ENCODE assay signal across 17 cellular contexts in genomic region chr21:17334478-17334877, GRCh38.
A peak's percentile ranks its signal among the peaks of the same experiment; 100 is the strongest.
DNase-seq lines count a peak whose midpoint lies in the region; TF ChIP-seq lines count a peak whose summit lies in the region.
"Had no signal": no experiment of that assay in that cellular context is flagged by ENCODE, and none has a peak within 500 bp of the region (broad histone marks: within the 10 kb centered on the region; RNA-seq: fewer than 3 reads in every experiment).

No MANE protein-coding gene starts in this region.

- no peaks in the 10 kb centered on the region for H3K27me3 ChIP-seq in SK-N-SH (ENCODE audit: insufficient read depth)
- H3K27me3 ChIP-seq: BLaER1, SJSA1 had no signal

- WGBS in SK-N-SH (ENCODE audit: low lambda C conversion rate): 4% methylated on average over 3 of the region's 3 CpGs

- H3K9ac ChIP-seq in SK-N-SH: no peak overlapping the region
- H3K9ac ChIP-seq: BLaER1 had no signal

- TF ChIP-seq CTCF in LNCaP clone FGC (IDR thresholded peaks at IDR 0.05; ENCODE audit: control insufficient read depth, extremely low read depth, insufficient read depth) (no peak), SK-N-SH (IDR thresholded peaks at IDR 0.05) (no peak)

- intact Hi-C loops in posterior vena cava (cut with DNase I): no loop called here

- CTCF ChIA-PET in SK-N-SH (lab: Yijun Ruan, JAX): interaction anchor here (1.2 kb wide), 1 partner anchor 53 kb away, joined by 3 read pairs; no protein-coding TSS in a partner anchor

- no peaks in the 10 kb centered on the region for H3K36me3 ChIP-seq in SK-N-SH (replicated peaks in 1 of 2; ENCODE audit: control insufficient read depth in 1 of 2, insufficient read depth in 2 of 2, low read length in 1 of 2)
- H3K36me3 ChIP-seq: BLaER1, SJSA1 had no signal

- H3K4me3 ChIP-seq in LNCaP clone FGC (ENCODE audit: low read depth, low read length) (no peak overlapping the region), SK-N-SH (ENCODE audit: low read depth in 2 of 2, low read length in 1 of 2) (no peak overlapping the region)
- H3K4me3 ChIP-seq: A549, BLaER1, SJSA1 had no signal

- H3K9me2 ChIP-seq in SK-N-SH: no peaks in the 10 kb centered on the region

- H3K9me3 ChIP-seq in SK-N-SH: no peaks in the 10 kb centered on the region
- H3K9me3 ChIP-seq: A549, BLaER1, SJSA1 had no signal

- no peaks in the 10 kb centered on the region for H4K20me1 ChIP-seq in SK-N-SH (ENCODE audit: insufficient read depth)
- H4K20me1 ChIP-seq: BLaER1 had no signal

- no peak overlapping the region for H3K4me2 ChIP-seq in SK-N-SH
- H3K4me2 ChIP-seq: A549, BLaER1 had no signal

- TF ChIP-seq EP300 in SK-N-SH (IDR thresholded peaks at IDR 0.05; ENCODE audit: borderline replicate concordance in 1 of 2, low read depth in 1 of 2, low read length in 1 of 2): peak in 1 of 2 experiments; percentile 87; a peak in 2 of 4 replicates

- DNase-seq in NCI-H2171 treated with DMSO at 0.1 percent for 48 hours (lab: John Stamatoyannopoulos, UW) (peak; percentile 9), NCI-H2171 (lab: John Stamatoyannopoulos, UW) (no peak), LNCaP clone FGC (ENCODE audit: low read depth) (peak; percentile 26), NCI-H187 (lab: John Stamatoyannopoulos, UW) (peak; percentile 40 to 65), SK-N-SH (peak; percentile 67), posterior vena cava (ENCODE audit: low spot score) (no peak), NCI-H1048 (lab: John Stamatoyannopoulos, UW) (no peak), erythroblast (lab: John Stamatoyannopoulos, UW) (no peak)
- DNase-seq: CD4-positive, alpha-beta memory T cell; KBM-7; NCI-H446 treated with DMSO at 0.1 percent for 48 hours; NCI-H774; SW 1271; T-helper 2 cell had no signal

- TF ChIP-seq RAD21 in SK-N-SH (IDR thresholded peaks at IDR 0.05; ENCODE audit: low read length): peak; percentile 18; the same call in 1 of the 2 replicates

- no peaks in the 10 kb centered on the region for H3K79me2 ChIP-seq in SK-N-SH (ENCODE audit: insufficient read depth)

- H3K27ac ChIP-seq in SK-N-SH (ENCODE audit: low read depth in 2 of 2, low read length in 1 of 2): peak overlapping the region in 1 of 2 experiments; percentile 81; a peak in 2 of 4 replicates
- H3K27ac ChIP-seq: A549, BLaER1, SJSA1 had no signal

- H2AFZ ChIP-seq in SK-N-SH (ENCODE audit: low read depth): no peak overlapping the region

- POLR2A ChIA-PET in SK-N-SH (lab: Yijun Ruan, JAX): no interaction called here

- H3F3A ChIP-seq in SK-N-SH (replicated peaks; ENCODE audit: insufficient read depth): no peaks in the 10 kb centered on the region

- H3K4me1 ChIP-seq in SK-N-SH (ENCODE audit: control insufficient read depth in 1 of 2, insufficient read depth in 2 of 2, low read depth in 1 of 2, low read length in 1 of 2): no peaks in the 10 kb centered on the region; a peak in 2 of 4 replicates
- H3K4me1 ChIP-seq: A549, BLaER1, SJSA1 had no signal

- TF ChIP-seq POLR2A in erythroblast (IDR thresholded peaks at IDR 0.05; ENCODE audit: low read length): no peak

TF ChIP-seq in SK-N-SH, 30 proteins besides CTCF, POLR2A, EP300 and RAD21:
- TF ChIP-seq REST (IDR thresholded peaks at IDR 0.05; ENCODE audit: low read depth, low read length): no peak
- no peak for TF ChIP-seq USF2 (IDR thresholded peaks at IDR 0.05; ENCODE audit: borderline replicate concordance, low read depth, low read length)
- no peak for TF ChIP-seq RXRA (IDR thresholded peaks at IDR 0.05; ENCODE audit: borderline replicate concordance, low read depth)
- TF ChIP-seq PBX3 (IDR thresholded peaks at IDR 0.05): no peak
- peak; percentile 57 for TF ChIP-seq CHD2 (IDR thresholded peaks at IDR 0.05; ENCODE audit: low read length, partially characterized antibody)
- peak; percentile 40; the same call in 1 of the 2 replicates for TF ChIP-seq RCOR1 (IDR thresholded peaks at IDR 0.05; ENCODE audit: low read length)
- peak; percentile 71 for TF ChIP-seq GATA2 (CRISPR knock-in tag; IDR thresholded peaks at IDR 0.05)
TF ChIP-seq in SK-N-SH: peak in this region for 3.

Comparison
In these comparisons a context has a peak if more than half of its experiments do, and no peak if none do; other contexts are left out.
1. DNase-seq: peak in NCI-H2171 treated with DMSO at 0.1 percent for 48 hours (single experiment), LNCaP clone FGC (single experiment), NCI-H187 (2 of 2) and SK-N-SH (single experiment); none in NCI-H2171 (single experiment), posterior vena cava (single experiment), NCI-H1048 (single experiment) and erythroblast (0 of 2).